ENCODE assay signal across 9 cellular contexts in genomic region chr10:89478085-89478738, GRCh38. TPM values are rescaled to one million over a fixed set of nuclear protein-coding genes. Genes with fewer than 3 reads are reported as not detected.
DNase-seq lines count a peak whose midpoint lies in the region; ATAC-seq, FAIRE-seq and TF ChIP-seq lines count a peak whose summit lies in the region.
"Had no signal": no experiment of that assay in that cellular context is flagged by ENCODE, and none has a peak within 500 bp of the region (broad histone marks: within the 10 kb centered on the region; RNA-seq: fewer than 3 reads in every experiment).

No MANE protein-coding gene starts in this region.

- no peaks in the 10 kb centered on the region for H3K27me3 Mint-ChIP-seq in type B pancreatic cell

- DNase-seq in heart left ventricle = no peak
- no peak for DNase-seq in left cardiac atrium
- DNase-seq in ascending aorta (ENCODE audit: low spot score in 2 of 2) = no peak
- no peak for DNase-seq in kidney
- no peak for DNase-seq in type B pancreatic cell (ENCODE audit: extremely low spot score, unreplicated experiment)
- DNase-seq in NCI-H446 (lab: John Stamatoyannopoulos, UW) = no peak
- no peak for DNase-seq in activated CD8-positive, alpha-beta memory T cell treated with anti-CD3 and anti-CD28 coated beads, Interleukin-2, amount 50 U/mL, for 48 hours
- DNase-seq: caudate nucleus had no signal

- H3K27me3 ChIP-seq in heart left ventricle = no peaks in the 10 kb centered on the region
- no peaks in the 10 kb centered on the region for H3K27me3 ChIP-seq in ascending aorta

- H3K4me1 Mint-ChIP-seq in type B pancreatic cell (ENCODE audit: unreplicated experiment) = peaks cover 33% of the 10 kb centered on the region

- H3K27ac Mint-ChIP-seq in type B pancreatic cell = peak overlapping the region; percentile 61

- H3K9ac ChIP-seq in kidney (ENCODE audit: low read length in 2 of 2) = peak overlapping the region in 1 of 2 donors; percentile 7

- intact Hi-C loops in heart left ventricle (cut with DNase I) (loop anchor here in 6 of 10 donors (5.0 to 10.0 kb wide), 3 partner anchors 39 to 77 kb away; no protein-coding TSS in a partner anchor), left cardiac atrium (cut with DNase I) (no loop called here), ascending aorta (cut with DNase I) (loop anchor here (5.0 kb wide), 1 partner anchor 51 kb away; no protein-coding TSS in a partner anchor), kidney (cut with DNase I) (no loop called here)

- peak overlapping the region; percentile 37 for H3K4me3 Mint-ChIP-seq in type B pancreatic cell

- TF ChIP-seq CTCF in heart left ventricle (IDR thresholded peaks at IDR 0.05) = peak in 2 of 12 donors; percentile 14 to 21
- no peak for TF ChIP-seq CTCF in ascending aorta (IDR thresholded peaks at IDR 0.05)
- TF ChIP-seq CTCF in kidney (IDR thresholded peaks at IDR 0.05; ENCODE audit: borderline replicate concordance, extremely low read depth, insufficient read depth) = no peak
- no peak for TF ChIP-seq CTCF in type B pancreatic cell (conservative IDR thresholded peaks at IDR 0.05)

- no peak for TF ChIP-seq POLR2A in heart left ventricle (IDR thresholded peaks at IDR 0.05)

- H3K36me3 Mint-ChIP-seq in type B pancreatic cell = no peaks in the 10 kb centered on the region

- whole genome bisulfite sequencing in heart left ventricle, 4 donors = 65 to 70% (median 67%) methylated on average over 4 of the region's 4 CpGs

- H3K4me3 ChIP-seq in heart left ventricle (no peak overlapping the region), ascending aorta (no peak overlapping the region), kidney (ENCODE audit: low read length in 2 of 2) (no peak overlapping the region)

- H3K36me3 ChIP-seq in heart left ventricle = no peaks in the 10 kb centered on the region
- no peaks in the 10 kb centered on the region for H3K36me3 ChIP-seq in ascending aorta
- no peaks in the 10 kb centered on the region for H3K36me3 ChIP-seq in kidney (ENCODE audit: control insufficient read depth in 1 of 2, insufficient read depth in 2 of 2, low read length in 2 of 2)

- H3K9me3 ChIP-seq in heart left ventricle (no peaks in the 10 kb centered on the region), ascending aorta (no peaks in the 10 kb centered on the region), kidney (ENCODE audit: control insufficient read depth in 1 of 2, low read length in 2 of 2) (no peaks in the 10 kb centered on the region)

- no peak for FAIRE-seq in kidney (lab: Jason Lieb, UNC)

- no peaks in the 10 kb centered on the region for H3K9me3 Mint-ChIP-seq in type B pancreatic cell

- H3K4me1 ChIP-seq in heart left ventricle = peaks cover 0 to 85% (median 56%) of the 10 kb centered on the region in 12 donors
- H3K4me1 ChIP-seq in ascending aorta = peaks cover 10 to 60% of the 10 kb centered on the region in 2 donors
- H3K4me1 ChIP-seq in kidney (ENCODE audit: control insufficient read depth in 1 of 2, insufficient read depth in 1 of 2, low read depth in 1 of 2, low read length in 2 of 2) = peaks cover 25 to 48% of the 10 kb centered on the region in 2 donors

- peak overlapping the region; percentile 40 to 86 (median 78) for H3K27ac ChIP-seq in heart left ventricle
- peak overlapping the region; percentile 46 to 50 for H3K27ac ChIP-seq in ascending aorta
- H3K27ac ChIP-seq in kidney (ENCODE audit: low read depth in 2 of 2, low read length in 2 of 2) = peak overlapping the region; percentile 58 to 90

- ATAC-seq in heart left ventricle (peak in 1 of 4 donors; percentile 27), left cardiac atrium (no peak), HG03097 (IDR thresholded peaks at IDR 0.05; ENCODE audit: low FRiP score, unreplicated experiment) (no peak)

RNA-seq across cellular contexts. Expression of gene SLC16A12, which starts 57.2 kb away (rescaled TPM):
- total RNA-seq in heart left ventricle = 1 to 10 TPM; 2.0 to 6.6 (median 2.9) TPM
- polyA plus RNA-seq in heart left ventricle = 1 to 10 TPM; 1.7 to 4.3 TPM
- total RNA-seq in left cardiac atrium = 1 to 10 TPM; 2.3 to 6.2 TPM
- not detected for total RNA-seq in ascending aorta
- 38.8 TPM for total RNA-seq in kidney
- 19.0 TPM for polyA plus RNA-seq in kidney (ENCODE audit: insufficient read depth, low read depth, low replicate concordance)
- total RNA-seq in type B pancreatic cell (ENCODE audit: low replicate concordance) = 3.7 and 7.8 TPM in 2 replicates

Comparison
In these comparisons a context has a peak if more than half of its experiments do, and no peak if none do; other contexts are left out.
1. intact Hi-C loops: an anchor here in heart left ventricle (5.0 to 10.0 kb wide) and ascending aorta (5.0 kb wide); none called in left cardiac atrium and kidney.